In the genomic region with DNA sequence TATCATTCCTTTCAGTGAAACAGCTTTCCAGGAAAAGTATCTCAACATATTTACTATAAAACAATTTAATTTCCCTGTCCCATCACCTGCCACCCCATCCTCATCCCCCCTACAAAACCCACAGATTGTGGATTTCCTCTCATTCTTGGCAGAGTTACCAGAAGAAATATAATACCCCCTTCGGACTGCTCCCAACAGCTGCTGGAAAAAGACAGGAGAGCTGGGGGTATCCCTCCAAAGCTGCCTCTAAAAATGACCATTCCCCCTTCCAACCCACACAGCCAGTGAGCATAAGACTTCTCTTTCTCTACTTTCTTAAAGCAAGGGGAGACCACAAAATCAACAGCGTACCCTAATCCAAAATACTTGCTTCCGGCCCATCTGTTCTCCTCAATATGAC, we compare ENCODE assay signal across 30 cellular contexts. TPM values are rescaled to one million over a fixed set of nuclear protein-coding genes. Genes with fewer than 3 reads are reported as not detected.
DNase-seq lines count a peak whose midpoint lies in the region; ATAC-seq, FAIRE-seq and TF ChIP-seq lines count a peak whose summit lies in the region.
"Had no signal": no experiment of that assay in that cellular context is flagged by ENCODE, and none has a peak within 500 bp of the region (broad histone marks: within the 10 kb centered on the region; RNA-seq: fewer than 3 reads in every experiment).

No MANE protein-coding gene starts in this region.

- H4K8ac ChIP-seq in IMR-90 (ENCODE audit: low read depth in 2 of 2, low read length in 2 of 2) = no peak overlapping the region

- no peak overlapping the region for H3K4ac ChIP-seq in IMR-90 (ENCODE audit: low read depth, low read length)

- H3K36me3 ChIP-seq in IMR-90 (ENCODE audit: control insufficient read depth, insufficient read depth, low read length) (peaks cover 2% of the 10 kb centered on the region; the same call in 1 of the 2 replicates), brain microvascular endothelial cell (replicated peaks) (no peaks in the 10 kb centered on the region), osteoblast (ENCODE audit: insufficient read depth, low read length) (no peaks in the 10 kb centered on the region)
- H3K36me3 ChIP-seq: esophagus squamous epithelium, gastrocnemius medialis, left ventricle myocardium inferior, neural progenitor cell, right lobe of liver had no signal

- H2BK20ac ChIP-seq in IMR-90 (ENCODE audit: low read depth, low read length) = no peak overlapping the region

- H3K4me2 ChIP-seq in IMR-90 (ENCODE audit: low read depth, low read length) = no peak overlapping the region
- peak overlapping the region; percentile 9 for H3K4me2 ChIP-seq in osteoblast (ENCODE audit: insufficient read depth, low read length)
- H3K4me2 ChIP-seq: BLaER1, neural progenitor cell had no signal

- in situ Hi-C loops in IMR-90 (cut with MboI; ENCODE audit: low sequenced_read_pairs) = no loop called here
- in situ Hi-C loops in brain microvascular endothelial cell (cut with HindIII; ENCODE audit: low pct_ligation_motif_present, low sequenced_read_pairs) = no loop called here

- H3K27me3 Mint-ChIP-seq in activated T-cell treated with anti-CD3 and anti-CD28 coated beads, Interleukin-2, amount 50 U/mL, for 72 hours (ENCODE audit: low read depth) = no peaks in the 10 kb centered on the region
- H3K27me3 Mint-ChIP-seq in activated T-cell treated with anti-CD3 and anti-CD28 coated beads, Interleukin-2, amount 50 U/mL, for 24 hours = no peaks in the 10 kb centered on the region
- H3K27me3 Mint-ChIP-seq: stimulated activated naive CD8-positive, alpha-beta T cell treated with anti-CD3 and anti-CD28 coated beads, Interleukin-15, Interleukin-2, amounts not matched to agents 100 ng/mL and 50 ng/mL, for 24 hours; T-cell had no signal

- no peak for TF ChIP-seq POLR2A in IMR-90 (IDR thresholded peaks at IDR 0.05; ENCODE audit: low read depth, low read length)

- H4K20me1 ChIP-seq in IMR-90 (ENCODE audit: insufficient read depth, low read length) (peaks cover 14% of the 10 kb centered on the region; the same call in 1 of the 2 replicates), osteoblast (ENCODE audit: insufficient read depth, low read length) (peaks cover 27% of the 10 kb centered on the region)

- H3K79me2 ChIP-seq in osteoblast (ENCODE audit: insufficient read depth, low read length) = peaks cover 90% of the 10 kb centered on the region

- peaks cover 13% of the 10 kb centered on the region for H3K4me1 ChIP-seq in IMR-90 (ENCODE audit: control insufficient read depth, insufficient read depth, low read length)
- peaks cover 17% of the 10 kb centered on the region for H3K4me1 ChIP-seq in osteoblast (ENCODE audit: insufficient read depth, low read length)

- no peak overlapping the region for H2BK5ac ChIP-seq in IMR-90 (ENCODE audit: low read depth, low read length, poor library complexity, severe bottlenecking)

- POLR2A ChIA-PET in IMR-90 (lab: Charles Lee; ENCODE audit: unreplicated experiment) = no interaction called here

- 100% methylated on average over 2 of the region's 3 CpGs; no CpG with 5 or more reads in 1 of the 2 experiments for WGBS in IMR-90 (ENCODE audit: extremely low coverage in 2 of 2, insufficient read length in 1 of 2), 2 experiments

- peak overlapping the region; percentile 67 for H3K27ac Mint-ChIP-seq in activated T-cell treated with anti-CD3 and anti-CD28 coated beads, Interleukin-2, amount 50 U/mL, for 72 hours
- H3K27ac Mint-ChIP-seq in activated T-cell treated with anti-CD3 and anti-CD28 coated beads, Interleukin-2, amount 50 U/mL, for 24 hours = no peak overlapping the region
- H3K27ac Mint-ChIP-seq: endodermal cell, mesothelial cell of epicardium, neural progenitor cell, T-cell had no signal

- no peak overlapping the region for H2AK9ac ChIP-seq in IMR-90 (replicated peaks; ENCODE audit: low read depth, low read length, poor library complexity)

- no peaks in the 10 kb centered on the region for H3K9me3 Mint-ChIP-seq in activated T-cell treated with anti-CD3 and anti-CD28 coated beads, Interleukin-2, amount 50 U/mL, for 72 hours
- no peaks in the 10 kb centered on the region for H3K9me3 Mint-ChIP-seq in activated T-cell treated with anti-CD3 and anti-CD28 coated beads, Interleukin-2, amount 50 U/mL, for 24 hours
- H3K9me3 Mint-ChIP-seq: endodermal cell; neural progenitor cell; stimulated activated naive CD8-positive, alpha-beta T cell treated with anti-CD3 and anti-CD28 coated beads, Interleukin-15, Interleukin-2, amounts not matched to agents 100 ng/mL and 50 ng/mL, for 24 hours; T-cell had no signal

- H2AFZ ChIP-seq in IMR-90 (replicated peaks; ENCODE audit: low read length, poor library complexity) (no peak overlapping the region), osteoblast (ENCODE audit: low read length) (no peak overlapping the region)
- H2AFZ ChIP-seq: neural progenitor cell had no signal

- no peak overlapping the region for H4K5ac ChIP-seq in IMR-90 (ENCODE audit: low read depth, low read length)

- dilution Hi-C loops in IMR-90 (cut with HindIII; ENCODE audit: low sequenced_read_pairs, unreplicated experiment) = no loop called here

- no peak overlapping the region for H3K9ac ChIP-seq in IMR-90 (ENCODE audit: low read depth, low read length)
- H3K9ac ChIP-seq: BLaER1, neural progenitor cell had no signal

- H3K27me3 ChIP-seq in IMR-90 (ENCODE audit: control insufficient read depth, insufficient read depth, low read length) = no peaks in the 10 kb centered on the region
- no peaks in the 10 kb centered on the region for H3K27me3 ChIP-seq in brain microvascular endothelial cell (replicated peaks)
- no peaks in the 10 kb centered on the region for H3K27me3 ChIP-seq in osteoblast (ENCODE audit: insufficient read depth, low read length)
- H3K27me3 ChIP-seq: BLaER1, esophagus squamous epithelium, gastrocnemius medialis, neural progenitor cell, right lobe of liver, tibial artery had no signal

- H3K14ac ChIP-seq in IMR-90 (replicated peaks; ENCODE audit: low read depth, low read length) = no peak overlapping the region

- CTCF ChIA-PET in IMR-90 (lab: Yijun Ruan, JAX) = no interaction called here

- H3K9me3 ChIP-seq in IMR-90 (ENCODE audit: control insufficient read depth, insufficient read depth, low read length) (no peaks in the 10 kb centered on the region), osteoblast (ENCODE audit: low read depth, low read length) (no peaks in the 10 kb centered on the region)
- H3K9me3 ChIP-seq: BLaER1, esophagus squamous epithelium, gastrocnemius medialis, left ventricle myocardium inferior, right lobe of liver, tibial artery had no signal

- no peak overlapping the region for H3K56ac ChIP-seq in IMR-90 (ENCODE audit: extremely low read depth, insufficient read depth, low read length)

- H3K9me1 ChIP-seq in IMR-90 (ENCODE audit: insufficient read depth, low read length) = peaks cover 4% of the 10 kb centered on the region

- TF ChIP-seq CTCF in IMR-90 (conservative IDR thresholded peaks at IDR 0.05; ENCODE audit: low read depth, low read length) (no peak), brain microvascular endothelial cell (IDR thresholded peaks at IDR 0.05; ENCODE audit: low read depth, low read length, missing control alignments) (no peak), osteoblast (IDR thresholded peaks at IDR 0.05; ENCODE audit: extremely low read depth, low read depth, low read length) (no peak)

- no TSS peak for BruUV-seq in IMR-90 (replicated peaks; lab: Mats Ljungman, UMichigan)

- no peak overlapping the region for H4K91ac ChIP-seq in IMR-90 (ENCODE audit: insufficient read depth, low read depth, low read length)

- H3K4me3 ChIP-seq in IMR-90 (ENCODE audit: insufficient read depth, low read depth, low read length) = no peak overlapping the region
- no peak overlapping the region for H3K4me3 ChIP-seq in brain microvascular endothelial cell (ENCODE audit: low read depth, low read length)
- H3K4me3 ChIP-seq in osteoblast (ENCODE audit: insufficient read depth, low read length) = no peak overlapping the region
- H3K4me3 ChIP-seq: BLaER1, esophagus squamous epithelium, gastrocnemius medialis, K562, left ventricle myocardium inferior, neural progenitor cell, right lobe of liver, tibial artery had no signal

- no peak overlapping the region for H3K18ac ChIP-seq in IMR-90 (ENCODE audit: low read depth, low read length)

- no peak for TF ChIP-seq RAD21 in IMR-90 (IDR thresholded peaks at IDR 0.05; ENCODE audit: low read length)

- ATAC-seq in activated T-cell treated with anti-CD3 and anti-CD28 coated beads, Interleukin-2, amount 50 U/mL, for 72 hours (replicated peaks in 1 of 2) = no peak
- ATAC-seq in IMR-90 (ENCODE audit: low read depth) (0 out of 2 replicates have a peak, but pooled peaks have one; percentile 28), HG02938 (IDR thresholded peaks at IDR 0.05; ENCODE audit: unreplicated experiment) (no peak)
- ATAC-seq: activated CD4-positive, CD25-positive, alpha-beta regulatory T cell treated with anti-CD3 and anti-CD28 coated beads, Interleukin-2, amount 50 U/mL, for 24 hours; gastrocnemius medialis; K562; right lobe of liver; T-cell had no signal

- H3K23ac ChIP-seq in IMR-90 (ENCODE audit: low read depth, low read length) = no peak overlapping the region

- peaks cover 42 to 65% of the 10 kb centered on the region in 2 experiments for H3K79me1 ChIP-seq in IMR-90 (ENCODE audit: low read depth in 1 of 2, low read length in 2 of 2)

- no peak overlapping the region for H2AK5ac ChIP-seq in IMR-90 (ENCODE audit: low read depth, low read length)

- FAIRE-seq in frontal cortex (lab: Jason Lieb, UNC) = no peak
- FAIRE-seq: D721Med, islet of Langerhans, K562 had no signal

- no peak overlapping the region for H2BK120ac ChIP-seq in IMR-90 (ENCODE audit: low read depth, low read length)

- intact Hi-C loops in IMR-90 (cut with micrococcal nuclease) = no loop called here

- H2BK15ac ChIP-seq in IMR-90 (ENCODE audit: low read depth, low read length) = no peak overlapping the region

- peaks cover 46% of the 10 kb centered on the region for H3K4me1 Mint-ChIP-seq in activated T-cell treated with anti-CD3 and anti-CD28 coated beads, Interleukin-2, amount 50 U/mL, for 72 hours (ENCODE audit: low read depth)
- peaks cover 85% of the 10 kb centered on the region for H3K4me1 Mint-ChIP-seq in activated T-cell treated with anti-CD3 and anti-CD28 coated beads, Interleukin-2, amount 50 U/mL, for 24 hours (ENCODE audit: low read depth)

- peaks cover 0 to 3% of the 10 kb centered on the region in 2 donors for H3K36me3 Mint-ChIP-seq in activated T-cell treated with anti-CD3 and anti-CD28 coated beads, Interleukin-2, amount 50 U/mL, for 72 hours (ENCODE audit: insufficient read depth in 2 of 2)
- peaks cover 29% of the 10 kb centered on the region for H3K36me3 Mint-ChIP-seq in activated T-cell treated with anti-CD3 and anti-CD28 coated beads, Interleukin-2, amount 50 U/mL, for 24 hours (ENCODE audit: low read depth)
- H3K36me3 Mint-ChIP-seq: neural progenitor cell had no signal

- no peak overlapping the region for H3K4me3 Mint-ChIP-seq in activated T-cell treated with anti-CD3 and anti-CD28 coated beads, Interleukin-2, amount 50 U/mL, for 72 hours
- H3K4me3 Mint-ChIP-seq in activated T-cell treated with anti-CD3 and anti-CD28 coated beads, Interleukin-2, amount 50 U/mL, for 24 hours = no peak overlapping the region
- H3K4me3 Mint-ChIP-seq: endodermal cell; mesothelial cell of epicardium; neural progenitor cell; stimulated activated naive CD8-positive, alpha-beta T cell treated with anti-CD3 and anti-CD28 coated beads, Interleukin-15, Interleukin-2, amounts not matched to agents 100 ng/mL and 50 ng/mL, for 24 hours; T-cell had no signal

- H3K27ac ChIP-seq in IMR-90 (ENCODE audit: insufficient read depth, low read length) = no peak overlapping the region
- H3K27ac ChIP-seq in brain microvascular endothelial cell = peak overlapping the region; percentile 26
- peak overlapping the region; percentile 48 for H3K27ac ChIP-seq in osteoblast (ENCODE audit: low read depth, low read length)
- H3K27ac ChIP-seq: BLaER1, esophagus squamous epithelium, gastrocnemius medialis, left ventricle myocardium inferior, neural progenitor cell, right lobe of liver, tibial artery had no signal

- DNase-seq in activated T-cell treated with anti-CD3 and anti-CD28 coated beads, Interleukin-2, amount 50 U/mL, for 72 hours = no peak
- DNase-seq in activated T-cell treated with anti-CD3 and anti-CD28 coated beads, Interleukin-2, amount 50 U/mL, for 24 hours = no peak
- DNase-seq in IMR-90 (no peak), brain microvascular endothelial cell (no peak), osteoblast (ENCODE audit: insufficient read length, low spot score, missing footprints) (no peak), KG1 (lab: John Stamatoyannopoulos, UW) (no peak), frontal cortex (ENCODE audit: low spot score in 2 of 2) (no peak)
- DNase-seq: activated CD8-positive, alpha-beta memory T cell treated with anti-CD3 and anti-CD28 coated beads for 24 hours; activated T-cell treated with anti-CD3 and anti-CD28 coated beads, Interleukin-2, amount 50 U/mL, for 1 hour; cortex of kidney; endodermal cell; esophagus squamous epithelium; gastrocnemius medialis; left ventricle myocardium inferior; NCI-H187; NCI-H345; right lobe of liver; SHP77; stimulated activated CD4-positive, alpha-beta T cell treated with anti-CD3 and anti-CD28 coated beads, Interleukin-15, amount 100 ng/mL, for 24 hours; T-cell; tibial artery had no signal

RNA-seq across cellular contexts. Expression of gene FBXW4, which starts 7.9 kb away (rescaled TPM):
- 10 to 100 TPM; 64.4 to 64.6 TPM for total RNA-seq in activated T-cell treated with anti-CD3 and anti-CD28 coated beads, Interleukin-2, amount 50 U/mL, for 72 hours
- total RNA-seq in IMR-90 (2012; rRNA removed) (26.7 and 31.7 TPM in 2 replicates), osteoblast (40.2 and 41.8 TPM in 2 replicates), frontal cortex (75.4 TPM)
- 16.3 and 19.3 TPM in 2 replicates for polyA plus RNA-seq in IMR-90 (2012; rRNA removed)
- polyA plus RNA-seq in IMR-90 (2012; cell fraction: cytosol; rRNA removed) = 14.4 and 17.9 TPM in 2 replicates
- 30.8 and 34.5 TPM in 2 replicates for polyA plus RNA-seq in IMR-90 (2012; cell fraction: nucleus; rRNA removed; ENCODE audit: low replicate concordance)
